1 cellular context compared by ENCODE assay signal in genomic region chr6:27251672-27252251, GRCh38.
TF ChIP-seq lines count a peak whose summit lies in the region.

No MANE protein-coding gene starts in this region.

TF ChIP-seq in K562, 482 proteins besides CTCF, POLR2A, EP300 and RAD21 (continued from another document):
- no peak for TF ChIP-seq CREB3L1 (IDR thresholded peaks at IDR 0.05; ENCODE audit: borderline replicate concordance, low read depth)
- TF ChIP-seq NFE2L1 (tag; IDR thresholded peaks at IDR 0.05; ENCODE audit: borderline replicate concordance, low read depth), result no peak
- TF ChIP-seq ASH1L (IDR thresholded peaks at IDR 0.05; ENCODE audit: borderline replicate concordance, low read depth, partially characterized antibody), result no peak
